ENCODE assay signal across 13 cellular contexts in genomic region chr3:39220551-39221530, GRCh38. TPM values are rescaled to one million over a fixed set of nuclear protein-coding genes. Genes with fewer than 3 reads are reported as not detected.
DNase-seq lines count a peak whose midpoint lies in the region; ATAC-seq lines count a peak whose summit lies in the region.
"Had no signal": no experiment of that assay in that cellular context is flagged by ENCODE, and none has a peak within 500 bp of the region (broad histone marks: within the 10 kb centered on the region; RNA-seq: fewer than 3 reads in every experiment).

No MANE protein-coding gene starts in this region.

- peak; percentile 77 for DNase-seq in activated CD4-positive, alpha-beta T cell treated with anti-CD3 and anti-CD28 coated beads, Interleukin-2, amount 10 ng/mL, durations not matched to agents 24 days and 14 days
- DNase-seq in activated CD4-positive, alpha-beta T cell treated with anti-CD3 and anti-CD28 coated beads for 4 hours: no peak
- no peak for DNase-seq in T-helper 17 cell
- no peak for DNase-seq in natural killer cell treated with Interleukin-12 subunit alpha and Interleukin-12 subunit beta and Interleukin-15 and Interleukin-18, amount 100 ng/mL, for 72 hours (ENCODE audit: low spot score)
- DNase-seq in NCI-H1092 treated with DMSO at 0.1 percent for 48 hours (lab: John Stamatoyannopoulos, UW): no peak
- no peak for DNase-seq in HK-2 (ENCODE audit: unreplicated experiment)
- no peak for DNase-seq in NCI-H128 (lab: John Stamatoyannopoulos, UW; ENCODE audit: unreplicated experiment)
- DNase-seq: 8988T, foreskin fibroblast, kidney, MG63, NCI-H526 treated with DMSO at 0.1 percent for 48 hours had no signal

- H3K4me3 Mint-ChIP-seq in activated CD4-positive, alpha-beta T cell treated with anti-CD3 and anti-CD28 coated beads, Interleukin-2, amount 10 ng/mL, durations not matched to agents 24 days and 14 days: peak overlapping the region; percentile 34
- H3K4me3 Mint-ChIP-seq in T-helper 17 cell: peak overlapping the region; percentile 31
- peak overlapping the region; percentile 71 for H3K4me3 Mint-ChIP-seq in natural killer cell treated with Interleukin-12 subunit alpha and Interleukin-12 subunit beta and Interleukin-15 and Interleukin-18, amount 100 ng/mL, for 72 hours

- peaks cover 38% of the 10 kb centered on the region for H3K4me1 Mint-ChIP-seq in activated CD4-positive, alpha-beta T cell treated with anti-CD3 and anti-CD28 coated beads, Interleukin-2, amount 10 ng/mL, durations not matched to agents 24 days and 14 days
- peaks cover 16% of the 10 kb centered on the region for H3K4me1 Mint-ChIP-seq in T-helper 17 cell
- H3K4me1 Mint-ChIP-seq in natural killer cell treated with Interleukin-12 subunit alpha and Interleukin-12 subunit beta and Interleukin-15 and Interleukin-18, amount 100 ng/mL, for 72 hours (ENCODE audit: low read depth in 2 of 2): peaks cover 73 to 85% of the 10 kb centered on the region in 2 donors

- peaks cover 4% of the 10 kb centered on the region for H3K9me3 Mint-ChIP-seq in activated CD4-positive, alpha-beta T cell treated with anti-CD3 and anti-CD28 coated beads, Interleukin-2, amount 10 ng/mL, durations not matched to agents 24 days and 14 days
- no peaks in the 10 kb centered on the region for H3K9me3 Mint-ChIP-seq in natural killer cell treated with Interleukin-12 subunit alpha and Interleukin-12 subunit beta and Interleukin-15 and Interleukin-18, amount 100 ng/mL, for 72 hours

- H3K9me3 ChIP-seq in T-helper 17 cell (ENCODE audit: control insufficient read depth, low read length, poor library complexity, severe bottlenecking): no peaks in the 10 kb centered on the region
- H3K9me3 ChIP-seq: MG63 had no signal

- peak overlapping the region; percentile 36 for H3K27ac Mint-ChIP-seq in activated CD4-positive, alpha-beta T cell treated with anti-CD3 and anti-CD28 coated beads, Interleukin-2, amount 10 ng/mL, durations not matched to agents 24 days and 14 days
- no peak overlapping the region for H3K27ac Mint-ChIP-seq in T-helper 17 cell
- peak overlapping the region; percentile 67 to 72 for H3K27ac Mint-ChIP-seq in natural killer cell treated with Interleukin-12 subunit alpha and Interleukin-12 subunit beta and Interleukin-15 and Interleukin-18, amount 100 ng/mL, for 72 hours

- ATAC-seq in HG03432 (IDR thresholded peaks at IDR 0.05; ENCODE audit: unreplicated experiment) (peak; percentile 40), T-helper 17 cell (no peak)
- ATAC-seq in natural killer cell treated with Interleukin-12 subunit alpha and Interleukin-12 subunit beta and Interleukin-15 and Interleukin-18, amount 100 ng/mL, for 72 hours: peak; percentile 69 to 74

- H3K27me3 Mint-ChIP-seq in activated CD4-positive, alpha-beta T cell treated with anti-CD3 and anti-CD28 coated beads, Interleukin-2, amount 10 ng/mL, durations not matched to agents 24 days and 14 days: peaks cover 52% of the 10 kb centered on the region
- peaks cover 36% of the 10 kb centered on the region for H3K27me3 Mint-ChIP-seq in T-helper 17 cell
- H3K27me3 Mint-ChIP-seq in natural killer cell treated with Interleukin-12 subunit alpha and Interleukin-12 subunit beta and Interleukin-15 and Interleukin-18, amount 100 ng/mL, for 72 hours: no peaks in the 10 kb centered on the region

- H3K36me3 Mint-ChIP-seq in activated CD4-positive, alpha-beta T cell treated with anti-CD3 and anti-CD28 coated beads, Interleukin-2, amount 10 ng/mL, durations not matched to agents 24 days and 14 days (ENCODE audit: low read depth): no peaks in the 10 kb centered on the region
- peaks cover 2% of the 10 kb centered on the region for H3K36me3 Mint-ChIP-seq in T-helper 17 cell (ENCODE audit: low read depth)
- no peaks in the 10 kb centered on the region for H3K36me3 Mint-ChIP-seq in natural killer cell treated with Interleukin-12 subunit alpha and Interleukin-12 subunit beta and Interleukin-15 and Interleukin-18, amount 100 ng/mL, for 72 hours

- intact Hi-C loops in activated CD4-positive, alpha-beta T cell treated with anti-CD3 and anti-CD28 coated beads, Interleukin-2, amount 10 ng/mL, durations not matched to agents 24 days and 14 days (cut with micrococcal nuclease): loop anchor here (5.0 kb wide), 1 partner anchor 46 kb away; no protein-coding TSS in a partner anchor

RNA-seq across cellular contexts. Expression of gene XIRP1, which starts 28.4 kb away (rescaled TPM):
- 2.7 and 2.9 TPM in 2 replicates for total RNA-seq in activated CD4-positive, alpha-beta T cell treated with anti-CD3 and anti-CD28 coated beads, Interleukin-2, amount 10 ng/mL, durations not matched to agents 24 days and 14 days
- not detected for total RNA-seq in T-helper 17 cell
- total RNA-seq in natural killer cell treated with Interleukin-12 subunit alpha and Interleukin-12 subunit beta and Interleukin-15 and Interleukin-18, amount 100 ng/mL, for 72 hours: under 1 TPM; 0.22 to 0.43 TPM

RNA-seq across cellular contexts. Expression of gene CX3CR1, which starts 59.0 kb away (rescaled TPM):
- total RNA-seq in activated CD4-positive, alpha-beta T cell treated with anti-CD3 and anti-CD28 coated beads, Interleukin-2, amount 10 ng/mL, durations not matched to agents 24 days and 14 days: 0.19 and 0.21 TPM in 2 replicates
- 1 to 10 TPM in 1 of 2 donors, under 1 TPM in 1; 0.65 to 3.1 TPM for total RNA-seq in T-helper 17 cell
- total RNA-seq in natural killer cell treated with Interleukin-12 subunit alpha and Interleukin-12 subunit beta and Interleukin-15 and Interleukin-18, amount 100 ng/mL, for 72 hours: 10 to 100 TPM in 1 of 2 donors, 1 to 10 TPM in 1; 5.8 to 18.4 TPM
